ENCODE assay signal across 21 cellular contexts in the genomic region with DNA sequence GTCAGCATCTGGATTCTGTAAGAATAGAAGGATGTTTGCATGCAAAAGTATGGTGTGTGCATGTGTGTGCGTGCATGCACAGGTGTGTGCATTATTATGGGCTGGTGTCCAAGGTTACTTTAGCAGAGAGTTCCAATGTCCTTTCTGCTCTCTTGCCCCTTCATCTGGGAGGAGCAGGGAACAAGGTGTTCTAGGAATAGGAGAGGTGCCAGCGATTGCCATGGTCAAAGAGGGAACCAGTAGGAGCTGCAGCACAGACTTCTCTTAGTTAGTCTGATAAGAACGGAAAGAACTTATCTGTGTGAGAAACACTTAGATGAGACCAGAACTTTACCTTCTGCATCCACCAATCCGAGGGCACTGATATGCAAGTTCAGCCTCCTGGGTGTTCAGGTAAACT. TPM values are rescaled to one million over a fixed set of nuclear protein-coding genes. Genes with fewer than 3 reads are reported as not detected.
"Had no signal": no experiment of that assay in that cellular context is flagged by ENCODE, and none has a peak within 500 bp of the region (broad histone marks: within the 10 kb centered on the region; RNA-seq: fewer than 3 reads in every experiment).

No MANE protein-coding gene starts in this region.

- H2AFZ ChIP-seq: PC-9 had no signal

- H3K4me2 ChIP-seq: PC-9 had no signal

- ATAC-seq: SK-N-SH treated with all-trans-retinoic acid at 6 μM for 48 hours had no signal

- DNase-seq: KBM-7, MM.1S, NCI-H1092 treated with DMSO at 0.1 percent for 48 hours, NCI-H1436, NCI-H187, NCI-H2029, NCI-H2081 treated with DMSO at 0.1 percent for 48 hours, NCI-H2171, NCI-H226, NCI-H446, NCI-H510A, NCI-H524 treated with DMSO at 0.1 percent for 48 hours, NCI-H69, NCI-H774, PC-9, SHP77 had no signal

- H3K27ac ChIP-seq: PC-9, RWPE1 had no signal

- H3K4me3 ChIP-seq: PC-9 had no signal

RNA-seq across cellular contexts. Expression of a gene that starts 8.3 kb away (rescaled TPM):
- total RNA-seq: HT-29, LHCN-M2, OCI-LY7, PC-9 had no signal
